In genomic region chr20:675453-676314, GRCh38 we compare ENCODE assay signal across 1 cellular context.
TF ChIP-seq lines count a peak whose summit lies in the region.

Gene SCRT2, minus strand, starts transcription at chr20:675802. Its CDS starts 201 bp downstream, at chr20:675601.

TF ChIP-seq in H1, 55 proteins besides CTCF, POLR2A, EP300 and RAD21 (continued from another document):
- 0 out of 2 replicates have a peak, but pooled peaks have one; percentile 12 for TF ChIP-seq MAX (IDR thresholded peaks at IDR 0.05)
- TF ChIP-seq JUND (IDR thresholded peaks at IDR 0.05; ENCODE audit: low read length), result no peak
- no peak for TF ChIP-seq GABPA (IDR thresholded peaks at IDR 0.05; ENCODE audit: borderline replicate concordance, insufficient read depth, low read length)
- TF ChIP-seq ATF3 (IDR thresholded peaks at IDR 0.05; ENCODE audit: insufficient read depth, low read depth, low read length), result no peak
- peak; percentile 55 for TF ChIP-seq TAF7 (optimal IDR thresholded peaks at IDR 0.05; ENCODE audit: borderline replicate concordance, low read depth, low read length)
- TF ChIP-seq BACH1 (IDR thresholded peaks at IDR 0.05; ENCODE audit: low read length), result peak; percentile 84
- TF ChIP-seq YY1 (IDR thresholded peaks at IDR 0.05; ENCODE audit: low read depth, low read length), result no peak
- no peak for TF ChIP-seq POU5F1 (IDR thresholded peaks at IDR 0.05; ENCODE audit: low read depth, low read length)
- TF ChIP-seq JUN (IDR thresholded peaks at IDR 0.05; ENCODE audit: low read depth, low read length), result no peak
- TF ChIP-seq CHD7 (IDR thresholded peaks at IDR 0.05; ENCODE audit: insufficient replicate concordance, low read length), result no peak
- no peak for TF ChIP-seq FOSL1 (IDR thresholded peaks at IDR 0.05; ENCODE audit: insufficient read depth, low read depth, low read length)
- no peak for TF ChIP-seq POLR2AphosphoS5 (IDR thresholded peaks at IDR 0.05; ENCODE audit: low read depth, low read length)
- no peak for TF ChIP-seq EGR1 (IDR thresholded peaks at IDR 0.05; ENCODE audit: borderline replicate concordance, low read depth, low read length)
- TF ChIP-seq SUZ12 (IDR thresholded peaks at IDR 0.05; ENCODE audit: low read length), result peak; percentile 15
- peak; percentile 51 for TF ChIP-seq RNF2 (IDR thresholded peaks at IDR 0.05; ENCODE audit: borderline replicate concordance, low read depth, low read length, missing control alignments, poor library complexity, severe bottlenecking)
- TF ChIP-seq KDM4A (IDR thresholded peaks at IDR 0.05; ENCODE audit: low read depth, low read length, severe bottlenecking), result no peak
- no peak for TF ChIP-seq HDAC6 (IDR thresholded peaks at IDR 0.05; ENCODE audit: low read depth, low read length)
- TF ChIP-seq CBX8 (IDR thresholded peaks at IDR 0.05; ENCODE audit: borderline replicate concordance, low read depth, low read length), result no peak
- no peak for TF ChIP-seq ATF2 (IDR thresholded peaks at IDR 0.05; ENCODE audit: low read length)
- TF ChIP-seq CHD1 (IDR thresholded peaks at IDR 0.05; ENCODE audit: low read depth, low read length), result no peak
- peak; percentile 27; the same call in 1 of the 2 replicates for TF ChIP-seq TBP (IDR thresholded peaks at IDR 0.05; ENCODE audit: low read depth, low read length)
- TF ChIP-seq TCF12 (IDR thresholded peaks at IDR 0.05; ENCODE audit: low read depth, low read length), result 0 out of 2 replicates have a peak, but pooled peaks have one; percentile 38
- TF ChIP-seq BRCA1 (IDR thresholded peaks at IDR 0.05; ENCODE audit: low read depth, low read length), result no peak
- TF ChIP-seq MAFK (IDR thresholded peaks at IDR 0.05; ENCODE audit: low read depth, low read length), result no peak
- no peak for TF ChIP-seq NRF1 (IDR thresholded peaks at IDR 0.05; ENCODE audit: low read depth, low read length)
- no peak for TF ChIP-seq GTF2F1 (IDR thresholded peaks at IDR 0.05; ENCODE audit: borderline replicate concordance, low read depth, low read length)
- TF ChIP-seq SAP30 (IDR thresholded peaks at IDR 0.05; ENCODE audit: insufficient read depth, insufficient replicate concordance, low read length), result peak; percentile 77
- TF ChIP-seq NANOG (IDR thresholded peaks at IDR 0.05; ENCODE audit: insufficient read depth, low read depth, low read length, poor library complexity, severe bottlenecking), result no peak
- no peak for TF ChIP-seq SP2 (IDR thresholded peaks at IDR 0.05; ENCODE audit: low read length)
- no peak for TF ChIP-seq ZNF274 (IDR thresholded peaks at IDR 0.05; ENCODE audit: borderline replicate concordance, extremely low read depth, low read length)
- TF ChIP-seq PHF8 (conservative IDR thresholded peaks at IDR 0.05; ENCODE audit: low read depth, low read length), result no peak
- no peak for TF ChIP-seq USF2 (IDR thresholded peaks at IDR 0.05; ENCODE audit: low read length)
- peak; percentile 56 for TF ChIP-seq EZH2 (IDR thresholded peaks at IDR 0.05; ENCODE audit: low read depth, low read length, severe bottlenecking)
- TF ChIP-seq CEBPB (IDR thresholded peaks at IDR 0.05; ENCODE audit: low read depth, low read length), result no peak
- no peak; the same call in 1 of the 2 replicates for TF ChIP-seq KDM1A (IDR thresholded peaks at IDR 0.05; ENCODE audit: borderline replicate concordance, low read length)
- no peak for TF ChIP-seq E2F6 (IDR thresholded peaks at IDR 0.05)
- TF ChIP-seq SIN3A (conservative IDR thresholded peaks at IDR 0.05 in 1 of 2, IDR thresholded peaks at IDR 0.05 in 1 of 2; ENCODE audit: low read depth in 1 of 2, low read length in 2 of 2), result peak; percentile 90 to 93; a peak in 3 of 4 replicates
- TF ChIP-seq ASH2L (IDR thresholded peaks at IDR 0.05; ENCODE audit: low read length), result peak; percentile 77
- TF ChIP-seq SP4 (IDR thresholded peaks at IDR 0.05; ENCODE audit: low read length), result no peak
- TF ChIP-seq SIRT6 (IDR thresholded peaks at IDR 0.05; ENCODE audit: low read length), result no peak
- TF ChIP-seq CREB1 (IDR thresholded peaks at IDR 0.05), result no peak
- no peak for TF ChIP-seq BCL11A (IDR thresholded peaks at IDR 0.05; ENCODE audit: low read depth in 2 of 2, low read length in 2 of 2)
- TF ChIP-seq TAF1 (IDR thresholded peaks at IDR 0.05; ENCODE audit: low read depth, low read length), result no peak
- no peak for TF ChIP-seq SP1 (IDR thresholded peaks at IDR 0.05; ENCODE audit: low read depth, low read length)
- TF ChIP-seq RBBP5 (IDR thresholded peaks at IDR 0.05; ENCODE audit: borderline replicate concordance, low read depth, low read length), result peak; percentile 44; the same call in 1 of the 2 replicates
- TF ChIP-seq RFX5 (IDR thresholded peaks at IDR 0.05; ENCODE audit: borderline replicate concordance, low read depth, low read length), result no peak
- no peak for TF ChIP-seq SIX5 (IDR thresholded peaks at IDR 0.05; ENCODE audit: low read depth, low read length)
- no peak for TF ChIP-seq KDM5A (IDR thresholded peaks at IDR 0.05; ENCODE audit: low read length)
- no peak for TF ChIP-seq CTBP2 (IDR thresholded peaks at IDR 0.05; ENCODE audit: borderline replicate concordance, insufficient read depth, insufficient read length, low read length)
- TF ChIP-seq TEAD4 (IDR thresholded peaks at IDR 0.05; ENCODE audit: low read depth, low read length), result no peak
- no peak for TF ChIP-seq CHD2 (IDR thresholded peaks at IDR 0.05; ENCODE audit: low read length)
- no peak for TF ChIP-seq RXRA (IDR thresholded peaks at IDR 0.05; ENCODE audit: insufficient read depth, low read depth, low read length)
